ENCODE assay signal across 1 cellular context in the genomic region with DNA sequence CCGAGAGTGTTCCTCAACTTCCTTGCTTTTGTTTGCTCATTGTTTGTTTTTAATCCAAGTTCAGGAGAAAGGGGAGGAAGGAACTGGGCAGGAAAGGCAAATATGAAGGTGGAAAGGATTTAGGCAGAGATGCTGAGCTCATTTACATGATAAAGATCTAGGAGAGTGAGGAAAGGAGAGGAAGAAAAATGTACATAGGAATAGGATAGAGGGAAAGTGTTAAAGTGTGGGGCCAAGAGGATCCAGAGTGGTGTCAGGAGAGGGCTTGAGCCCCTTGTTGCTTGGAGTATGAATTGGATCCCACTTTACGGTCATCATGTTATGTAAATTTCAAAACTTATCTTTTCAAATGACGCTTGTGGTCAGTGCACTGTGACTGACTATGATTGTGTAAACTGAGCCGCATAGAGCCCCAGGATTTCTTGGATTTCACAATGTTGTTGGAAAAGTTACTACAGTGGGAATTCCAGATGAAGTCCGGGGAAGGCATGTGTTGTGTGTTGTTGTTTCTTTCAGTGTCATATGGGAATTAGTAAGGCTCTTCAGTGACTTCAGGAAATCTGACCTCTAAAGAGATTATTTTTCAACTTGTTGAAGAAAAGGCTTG.
A peak's percentile ranks its signal among the peaks of the same experiment; 100 is the strongest.
TF ChIP-seq lines count a peak whose summit lies in the region.

No MANE protein-coding gene starts in this region.

TF ChIP-seq in A549, 52 proteins besides CTCF, POLR2A, EP300 and RAD21 (continued from another document):
- no peak for TF ChIP-seq FOSL2 (IDR thresholded peaks at IDR 0.05)
- peak; percentile 47; the same call in 1 of the 2 replicates for TF ChIP-seq FOSL2 (CRISPR knock-in tag; IDR thresholded peaks at IDR 0.05)
